ENCODE assay signal across 8 cellular contexts in genomic region chr17:63998050-63998720, GRCh38. TPM values are rescaled to one million over a fixed set of nuclear protein-coding genes. Genes with fewer than 3 reads are reported as not detected.
A peak's percentile ranks its signal among the peaks of the same experiment; 100 is the strongest.
DNase-seq lines count a peak whose midpoint lies in the region; ATAC-seq and TF ChIP-seq lines count a peak whose summit lies in the region.

Gene PRR29, plus strand, starts transcription at chr17:63998351. Its CDS starts 14 bp downstream, at chr17:63998365.

- no peaks in the 10 kb centered on the region for H3K9me2 ChIP-seq in PC-3 (replicated peaks; ENCODE audit: low read length)

- H3K9ac ChIP-seq in PC-3 (ENCODE audit: low read length), result 0 out of 2 replicates have a peak within 1 kb of the TSS, but pooled peaks have one; percentile 18
- H3K9ac ChIP-seq in neural progenitor cell, result no peak within 1 kb of the TSS
- peak within 1 kb of the TSS in 3 of 5 donors; percentile 55 to 78 (median 74) for H3K9ac ChIP-seq in subcutaneous abdominal adipose tissue (ENCODE audit: low read length in 5 of 5)

- peak; percentile 70 for DNase-seq in GM06990 (ENCODE audit: extremely low read depth, insufficient read length)
- peak; percentile 76 for DNase-seq in HK-2 (ENCODE audit: unreplicated experiment)
- peak; percentile 72 for DNase-seq in PC-3
- DNase-seq in activated T-helper 1 cell treated with anti-CD3 and anti-CD28 coated beads, Interleukin-2, amount 50 U/mL, for 16 hours (ENCODE audit: low read depth in 1 of 2, low spot score in 1 of 2), result peak; percentile 48 to 58
- peak; percentile 54 for DNase-seq in fibroblast of the aortic adventitia (ENCODE audit: low read depth)
- peak; percentile 96 for DNase-seq in neural progenitor cell (ENCODE audit: low spot score)
- DNase-seq in occipital lobe (lab: John Stamatoyannopoulos, UW), result no peak

- intact Hi-C loops in PC-3 (cut with micrococcal nuclease), result no loop called here

- CTCF ChIA-PET in PC-3 (lab: Charles Lee), result interaction anchor here (0.5 kb wide), 1 partner anchor 287 kb away, joined by 3 read pairs; no protein-coding TSS in a partner anchor

- H3K36me3 ChIP-seq in GM06990 (ENCODE audit: control insufficient read depth, insufficient read depth, low read length) (peaks cover 6% of the 10 kb centered on the region), PC-3 (ENCODE audit: low read depth, low read length) (no peaks in the 10 kb centered on the region), neural progenitor cell (no peaks in the 10 kb centered on the region), subcutaneous abdominal adipose tissue (ENCODE audit: control insufficient read depth in 5 of 5, insufficient read depth in 5 of 5, low read length in 5 of 5) (peaks cover 0 to 9% (median 2%) of the 10 kb centered on the region in 5 donors)

- H4K20me1 ChIP-seq in PC-3 (ENCODE audit: low read length), result no peaks in the 10 kb centered on the region
- no peaks in the 10 kb centered on the region for H4K20me1 ChIP-seq in neural progenitor cell (ENCODE audit: low read depth)

- H3K27me3 ChIP-seq in GM06990 (replicated peaks; ENCODE audit: control insufficient read depth, insufficient read depth, low read length) (no peaks in the 10 kb centered on the region; the same call in none of the 2 replicates), PC-3 (ENCODE audit: low read length) (0 out of 2 replicates have a peak, but pooled peaks cover 7% of the 10 kb centered on the region), neural progenitor cell (peaks cover 65% of the 10 kb centered on the region), subcutaneous abdominal adipose tissue (ENCODE audit: control insufficient read depth in 5 of 5, insufficient read depth in 4 of 5, low read length in 5 of 5) (peaks cover 5 to 20% (median 15%) of the 10 kb centered on the region in 5 donors)

- H3K4me2 ChIP-seq in PC-3 (ENCODE audit: low read length) (peak within 1 kb of the TSS; percentile 89), neural progenitor cell (peak within 1 kb of the TSS; percentile 96)

- H3F3A ChIP-seq in PC-3 (ENCODE audit: low read length, unreplicated experiment) (no peaks in the 10 kb centered on the region), neural progenitor cell (ENCODE audit: low read depth) (no peaks in the 10 kb centered on the region)

- H3K36me3 Mint-ChIP-seq in neural progenitor cell, result no peaks in the 10 kb centered on the region

- H3K27ac ChIP-seq in PC-3 (ENCODE audit: low read length), result no peak within 1 kb of the TSS
- H3K27ac ChIP-seq in neural progenitor cell, result no peak within 1 kb of the TSS
- H3K27ac ChIP-seq in subcutaneous abdominal adipose tissue (ENCODE audit: low read depth, low read length), result peak within 1 kb of the TSS; percentile 50

- peaks cover 12% of the 10 kb centered on the region for H3K27me3 Mint-ChIP-seq in neural progenitor cell (ENCODE audit: insufficient read depth, low read depth)

- H3K4me3 Mint-ChIP-seq in neural progenitor cell, result peak within 1 kb of the TSS; percentile 89

- no peak within 1 kb of the TSS for H3K27ac Mint-ChIP-seq in neural progenitor cell

- ATAC-seq in PC-3, result peak; percentile 91

- POLR2A ChIA-PET in PC-3 (lab: Charles Lee; ENCODE audit: unreplicated experiment), result interaction anchor here (0.6 kb wide), 1 partner anchor 13 kb away, joined by 4 read pairs; no protein-coding TSS in a partner anchor

- no peaks in the 10 kb centered on the region for H3K9me3 ChIP-seq in PC-3 (ENCODE audit: low read length)
- H3K9me3 ChIP-seq in neural progenitor cell (ENCODE audit: low read depth), result no peaks in the 10 kb centered on the region
- no peaks in the 10 kb centered on the region for H3K9me3 ChIP-seq in subcutaneous abdominal adipose tissue (ENCODE audit: control insufficient read depth in 5 of 5, low read length in 5 of 5)

- peaks cover 10% of the 10 kb centered on the region for H3K4me1 Mint-ChIP-seq in neural progenitor cell

- no peak for TF ChIP-seq CTCF in GM06990 (IDR thresholded peaks at IDR 0.05; ENCODE audit: insufficient read depth, low read length, poor library complexity, severe bottlenecking)
- TF ChIP-seq CTCF in PC-3 (conservative IDR thresholded peaks at IDR 0.05; ENCODE audit: low read depth, low read length), result no peak
- peak; percentile 2 for TF ChIP-seq CTCF in fibroblast of the aortic adventitia (IDR thresholded peaks at IDR 0.05; ENCODE audit: insufficient read depth, low read length)
- TF ChIP-seq CTCF in neural progenitor cell (IDR thresholded peaks at IDR 0.05), result no peak

- H3K4me3 ChIP-seq in GM06990 (replicated peaks; ENCODE audit: low read depth, low read length) (peak within 1 kb of the TSS; percentile 78), PC-3 (ENCODE audit: low read length) (peak within 1 kb of the TSS; percentile 75), fibroblast of the aortic adventitia (ENCODE audit: low read depth, low read length) (peak within 1 kb of the TSS; percentile 74), neural progenitor cell (peak within 1 kb of the TSS; percentile 90), subcutaneous abdominal adipose tissue (ENCODE audit: low read depth in 1 of 5, low read length in 5 of 5) (peak within 1 kb of the TSS; percentile 23 to 75 (median 72))

- no peaks in the 10 kb centered on the region for H3K79me2 ChIP-seq in PC-3 (ENCODE audit: low read length)
- H3K79me2 ChIP-seq in neural progenitor cell (ENCODE audit: low read depth), result no peaks in the 10 kb centered on the region

- BruUV-seq in PC-3 (replicated peaks; lab: Mats Ljungman, UMichigan), result no TSS peak

- no peaks in the 10 kb centered on the region for H3K9me3 Mint-ChIP-seq in neural progenitor cell

- H2AFZ ChIP-seq in PC-3 (ENCODE audit: low read length) (peak within 1 kb of the TSS; percentile 94), neural progenitor cell (replicated peaks) (peak within 1 kb of the TSS; percentile 99)

- no peaks in the 10 kb centered on the region for H3K4me1 ChIP-seq in PC-3 (ENCODE audit: insufficient read depth, low read length)
- no peaks in the 10 kb centered on the region for H3K4me1 ChIP-seq in neural progenitor cell
- H3K4me1 ChIP-seq in subcutaneous abdominal adipose tissue (ENCODE audit: control insufficient read depth in 5 of 5, insufficient read depth in 5 of 5, low read length in 5 of 5), result peaks cover 11 to 51% (median 35%) of the 10 kb centered on the region in 5 donors

RNA-seq across cellular contexts. Expression of gene PRR29, which starts in this region (rescaled TPM):
- total RNA-seq in PC-3 (2014; rRNA removed), result 0.77 and 1.2 TPM in 2 replicates
- 0.99 and 1.4 TPM in 2 replicates for total RNA-seq in fibroblast of the aortic adventitia (ENCODE audit: low replicate concordance)
- 0.95 and 1.5 TPM in 2 replicates for total RNA-seq in neural progenitor cell (ENCODE audit: low replicate concordance)
- 0.78 TPM for total RNA-seq in occipital lobe
